Comparison of ENCODE assay signal across 17 cellular contexts in genomic region chr15:27365441-27365840, GRCh38.
DNase-seq lines count a peak whose midpoint lies in the region; TF ChIP-seq lines count a peak whose summit lies in the region.
"Had no signal": no experiment of that assay in that cellular context is flagged by ENCODE, and none has a peak within 500 bp of the region (broad histone marks: within the 10 kb centered on the region; RNA-seq: fewer than 3 reads in every experiment).

No MANE protein-coding gene starts in this region.

- 65 to 86% (median 78%) methylated on average over 2 of the region's 2 CpGs for WGBS in spleen, 5 donors

- no peaks in the 10 kb centered on the region for H3K9me3 ChIP-seq in spleen
- H3K9me3 ChIP-seq: BE2C, BLaER1 had no signal

- H3K27me3 ChIP-seq in spleen (replicated peaks in 1 of 7): no peaks in the 10 kb centered on the region
- H3K27me3 ChIP-seq: BE2C, BLaER1 had no signal

- no peaks in the 10 kb centered on the region for H3K4me1 ChIP-seq in spleen
- H3K4me1 ChIP-seq: BLaER1 had no signal

- no peak for TF ChIP-seq CTCF in spleen (IDR thresholded peaks at IDR 0.05 in 8 of 11, conservative IDR thresholded peaks at IDR 0.05 in 3 of 11)

- H3K36me3 ChIP-seq in spleen: no peaks in the 10 kb centered on the region
- H3K36me3 ChIP-seq: BE2C, BLaER1 had no signal

- TF ChIP-seq POLR2A in spleen (IDR thresholded peaks at IDR 0.05): no peak

- no peak overlapping the region for H3K4me3 ChIP-seq in spleen
- H3K4me3 ChIP-seq: BLaER1 had no signal

- peak; percentile 3 for DNase-seq in DMS53 (lab: John Stamatoyannopoulos, UW)
- no peak for DNase-seq in DMS53 treated with DMSO at 0.1 percent for 48 hours (lab: John Stamatoyannopoulos, UW; ENCODE audit: unreplicated experiment)
- peak; percentile 59 for DNase-seq in kidney tubule cell (ENCODE audit: low spot score)
- no peak for DNase-seq in SW 1271 (lab: John Stamatoyannopoulos, UW)
- no peak for DNase-seq in spleen
- DNase-seq: ACHN; BE2C; C1 segment of cervical spinal cord; Calu3; CD4-positive, alpha-beta memory T cell; CD4-positive, CD25-positive, alpha-beta regulatory T cell; CD8-positive, alpha-beta memory T cell; COR-L47; DMS79 treated with DMSO at 0.1 percent for 48 hours; GF-D8 had no signal

- no peak overlapping the region for H3K27ac ChIP-seq in spleen
- H3K27ac ChIP-seq: 22Rv1, BLaER1 had no signal

- intact Hi-C loops in spleen (cut with DNase I; ENCODE audit: low total_unique reads): no loop called here

Comparison
In these comparisons a context has a peak if more than half of its experiments do, and no peak if none do; other contexts are left out.
1. DNase-seq: peak in DMS53 (single experiment) and kidney tubule cell (single experiment); none in DMS53 treated with DMSO at 0.1 percent for 48 hours (single experiment), SW 1271 (0 of 2) and spleen (single experiment).